Comparison of ENCODE assay signal across 1 cellular context in the genomic region with DNA sequence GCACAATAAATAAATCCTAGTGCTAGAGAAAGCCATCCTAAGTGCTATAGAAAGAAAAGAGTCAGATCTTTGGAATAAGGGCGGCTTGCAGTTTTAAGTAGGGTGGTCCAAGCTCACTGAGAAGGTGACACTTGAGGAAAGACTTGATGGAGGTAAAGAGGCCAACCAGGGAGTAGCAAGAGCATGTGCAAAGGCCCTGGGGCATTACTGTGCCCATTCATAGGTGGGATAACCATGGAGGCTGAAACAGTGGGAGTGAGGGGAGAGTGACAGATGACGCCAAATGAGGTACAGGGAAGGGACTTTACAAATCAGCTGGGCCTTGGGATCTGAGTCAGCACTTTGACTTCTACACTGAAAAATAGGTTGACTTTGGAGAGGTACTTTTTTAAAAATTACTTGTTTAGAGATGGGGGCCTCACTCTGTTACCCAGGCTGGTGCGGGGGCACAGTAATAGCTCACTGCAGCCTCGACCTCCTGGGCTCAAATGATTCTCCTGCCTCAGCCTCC.
TF ChIP-seq lines count a peak whose summit lies in the region.

No MANE protein-coding gene starts in this region.

TF ChIP-seq in H1, 55 proteins besides CTCF, POLR2A, EP300 and RAD21:
- peak; percentile 20; the same call in 1 of the 2 replicates for TF ChIP-seq KDM1A (IDR thresholded peaks at IDR 0.05; ENCODE audit: borderline replicate concordance, low read length)
- TF ChIP-seq PHF8 (conservative IDR thresholded peaks at IDR 0.05; ENCODE audit: low read depth, low read length) = no peak
